Comparison of ENCODE assay signal across 8 cellular contexts in the genomic region with DNA sequence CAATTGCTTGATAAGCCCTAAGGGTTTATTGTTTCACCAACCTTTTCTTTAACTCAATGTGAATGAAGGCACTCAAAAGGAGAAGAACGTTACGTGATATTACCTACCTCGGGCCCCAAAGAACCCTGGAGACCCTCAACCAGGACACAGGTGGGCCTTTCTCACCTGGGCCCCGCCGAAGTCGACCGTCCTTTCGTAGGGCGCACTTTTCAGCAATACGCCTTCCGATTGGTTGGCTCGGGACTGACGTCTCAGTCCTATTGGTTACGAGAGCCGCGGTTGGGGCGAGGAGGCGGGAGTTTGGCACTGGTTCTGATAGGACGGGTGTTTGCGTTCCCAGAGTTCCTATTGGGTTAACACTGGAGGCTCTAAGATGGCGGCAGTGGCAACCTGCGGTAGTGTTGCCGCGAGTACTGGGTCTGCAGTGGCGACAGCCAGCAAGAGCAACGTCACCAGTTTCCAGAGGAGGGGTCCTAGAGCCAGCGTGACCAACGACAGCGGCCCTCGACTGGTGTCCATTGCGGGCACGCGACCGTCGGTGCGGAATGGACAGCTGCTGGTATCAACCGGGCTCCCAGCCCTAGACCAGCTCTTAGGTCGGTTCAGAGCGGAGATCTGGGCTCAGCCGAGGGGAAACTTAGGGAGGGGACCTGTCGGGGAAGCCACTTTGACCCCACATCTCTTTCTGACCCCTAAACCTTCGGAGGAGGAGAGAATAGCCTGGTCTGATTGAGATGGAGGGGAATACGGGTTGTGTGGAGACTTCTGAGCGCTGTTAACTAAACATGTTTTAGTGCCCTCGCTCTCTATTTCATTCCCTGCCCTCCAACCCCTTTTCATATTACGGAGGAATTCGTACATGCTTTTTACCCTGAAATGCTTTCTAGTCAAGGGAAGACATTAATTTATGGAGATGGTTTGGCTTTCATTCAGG. TPM values are rescaled to one million over a fixed set of nuclear protein-coding genes. Genes with fewer than 3 reads are reported as not detected.
DNase-seq lines count a peak whose midpoint lies in the region; ATAC-seq, FAIRE-seq and TF ChIP-seq lines count a peak whose summit lies in the region.

A gene with protein sequence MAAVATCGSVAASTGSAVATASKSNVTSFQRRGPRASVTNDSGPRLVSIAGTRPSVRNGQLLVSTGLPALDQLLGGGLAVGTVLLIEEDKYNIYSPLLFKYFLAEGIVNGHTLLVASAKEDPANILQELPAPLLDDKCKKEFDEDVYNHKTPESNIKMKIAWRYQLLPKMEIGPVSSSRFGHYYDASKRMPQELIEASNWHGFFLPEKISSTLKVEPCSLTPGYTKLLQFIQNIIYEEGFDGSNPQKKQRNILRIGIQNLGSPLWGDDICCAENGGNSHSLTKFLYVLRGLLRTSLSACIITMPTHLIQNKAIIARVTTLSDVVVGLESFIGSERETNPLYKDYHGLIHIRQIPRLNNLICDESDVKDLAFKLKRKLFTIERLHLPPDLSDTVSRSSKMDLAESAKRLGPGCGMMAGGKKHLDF (plus strand): TSS at position 356 of the 934 bp plus-strand sequence. CDS start 18 bp downstream, at position 374.
A gene with protein sequence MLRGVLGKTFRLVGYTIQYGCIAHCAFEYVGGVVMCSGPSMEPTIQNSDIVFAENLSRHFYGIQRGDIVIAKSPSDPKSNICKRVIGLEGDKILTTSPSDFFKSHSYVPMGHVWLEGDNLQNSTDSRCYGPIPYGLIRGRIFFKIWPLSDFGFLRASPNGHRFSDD (minus strand): TSS at position 211 of the 934 bp plus-strand sequence. CDS start 46,346 bp downstream, outside the sequence.

- ATAC-seq in GM21526 (IDR thresholded peaks at IDR 0.05; ENCODE audit: low FRiP score, unreplicated experiment): peak; percentile 100
- peak; percentile 100 for ATAC-seq in mucosa of descending colon

- H3K36me3 ChIP-seq in OCI-LY7 (ENCODE audit: insufficient read depth, low read length) (peaks cover 9% of the 10 kb centered on the region; the same call in 1 of the 2 replicates), mucosa of descending colon (ENCODE audit: low read depth) (no peaks in the 10 kb centered on the region)

- CTCF ChIA-PET in OCI-LY7 (lab: Charles Lee; ENCODE audit: unreplicated experiment): no interaction called here

- H3K9me3 ChIP-seq in OCI-LY7 (ENCODE audit: low read length): no peaks in the 10 kb centered on the region
- no peaks in the 10 kb centered on the region for H3K9me3 ChIP-seq in mucosa of descending colon

- H3K4me1 ChIP-seq in OCI-LY7 (ENCODE audit: insufficient read depth, low read length, poor library complexity, severe bottlenecking) (peaks cover 24% of the 10 kb centered on the region), mucosa of descending colon (ENCODE audit: low read depth) (peaks cover 15% of the 10 kb centered on the region)

- H3K79me2 ChIP-seq in OCI-LY7 (ENCODE audit: insufficient read depth, low read depth, low read length): peaks cover 62% of the 10 kb centered on the region

- H3K27ac ChIP-seq in OCI-LY7 (ENCODE audit: low read depth, low read length, poor library complexity, severe bottlenecking): peak within 1 kb of the TSS; percentile 39

- H3K9me2 ChIP-seq in OCI-LY7 (ENCODE audit: insufficient read depth, low read length): no peaks in the 10 kb centered on the region

- H3K4me3 ChIP-seq in OCI-LY7 (ENCODE audit: low read depth, low read length, poor library complexity, severe bottlenecking) (peak within 1 kb of the TSS; percentile 92), epithelial cell of esophagus (ENCODE audit: low read length) (peak within 1 kb of the TSS; percentile 95), mucosa of descending colon (peak within 1 kb of the TSS; percentile 51)

- peak within 1 kb of the TSS; percentile 82 for H2AFZ ChIP-seq in OCI-LY7 (ENCODE audit: low read length)

- peak within 1 kb of the TSS; percentile 78 for H3K4me2 ChIP-seq in OCI-LY7 (ENCODE audit: low read length)

- TF ChIP-seq CTCF in D721Med (IDR thresholded peaks at IDR 0.05; ENCODE audit: insufficient read depth, missing control alignments): no peak
- TF ChIP-seq CTCF in OCI-LY7 (conservative IDR thresholded peaks at IDR 0.05; ENCODE audit: low read length): no peak
- TF ChIP-seq CTCF in epithelial cell of esophagus (IDR thresholded peaks at IDR 0.05; ENCODE audit: insufficient read depth, low read depth, low read length, missing control alignments): no peak
- no peak for TF ChIP-seq CTCF in mucosa of descending colon (IDR thresholded peaks at IDR 0.05)

- POLR2A ChIA-PET in OCI-LY7 (lab: Charles Lee): interaction anchor here (0.6 to 1.3 kb wide), 2 partner anchors 22 to 195 kb away, joined by 3 read pairs; no protein-coding TSS in a partner anchor

- DNase-seq in D721Med (ENCODE audit: insufficient read length, low spot score) (peak; percentile 74), HuH-7.5 (ENCODE audit: low spot score) (peak; percentile 95), OCI-LY7 (ENCODE audit: low spot score) (peak; percentile 96), activated T-cell treated with anti-CD3 and anti-CD28 coated beads for 1 hour (ENCODE audit: low read depth) (peak; percentile 90), epithelial cell of esophagus (ENCODE audit: low read depth) (peak; percentile 98), mucosa of descending colon (peak; percentile 95 to 98 (median 96))
- DNase-seq in stimulated activated CD8-positive, alpha-beta memory T cell treated with anti-CD3 and anti-CD28 coated beads, Interleukin-4, amount 100 ng/mL, for 24 hours (ENCODE audit: low read depth): peak; percentile 90

- intact Hi-C loops in OCI-LY7 (cut with micrococcal nuclease; ENCODE audit: unreplicated experiment) (loop anchor here (2.0 kb wide), 1 partner anchor 141 kb away; a partner anchor contains a TSS), mucosa of descending colon (cut with DNase I, micrococcal nuclease) (no loop called here)

- H4K20me1 ChIP-seq in OCI-LY7 (ENCODE audit: insufficient read depth, low read length): peaks cover 5% of the 10 kb centered on the region; the same call in 1 of the 2 replicates

- BruUV-seq in OCI-LY7 (replicated peaks; lab: Mats Ljungman, UMichigan): no TSS peak

- no peak for FAIRE-seq in D721Med (lab: Jason Lieb, UNC)

RNA-seq across cellular contexts. Expression of the first gene that starts in this region (rescaled TPM):
- 27.6 and 27.9 TPM in 2 replicates for total RNA-seq in OCI-LY7 (2014; rRNA removed; shearing (Covaris generic))
- total RNA-seq in OCI-LY7 (2022) (28.3 and 32.7 TPM in 2 replicates), mucosa of descending colon (10 to 100 TPM; 13.2 to 21.4 (median 18.7) TPM)

RNA-seq across cellular contexts. Expression of the second gene that starts in this region (rescaled TPM):
- total RNA-seq in OCI-LY7 (2014; rRNA removed; shearing (Covaris generic)): 15.8 and 27.9 TPM in 2 replicates
- total RNA-seq in OCI-LY7 (2022): 28.9 and 37.3 TPM in 2 replicates
- total RNA-seq in mucosa of descending colon: 10 to 100 TPM; 15.0 to 18.9 (median 18.2) TPM

Comparison
In these comparisons a context has a peak if more than half of its experiments do, and no peak if none do; other contexts are left out.
1. Peak in every context shown above with its lines: DNase-seq, ATAC-seq, H3K4me3 ChIP-seq and H3K27ac ChIP-seq.